Comparison of ENCODE assay signal across 23 cellular contexts in genomic region chr19:20607943-20608342, GRCh38. TPM values are rescaled to one million over a fixed set of nuclear protein-coding genes. Genes with fewer than 3 reads are reported as not detected.
DNase-seq lines count a peak whose midpoint lies in the region; ATAC-seq and TF ChIP-seq lines count a peak whose summit lies in the region.
"Had no signal": no experiment of that assay in that cellular context is flagged by ENCODE, and none has a peak within 500 bp of the region (broad histone marks: within the 10 kb centered on the region; RNA-seq: fewer than 3 reads in every experiment).

No MANE protein-coding gene starts in this region.

- H3K4me3 ChIP-seq in LNCaP clone FGC (ENCODE audit: low read depth, low read length) (no peak overlapping the region), esophagus muscularis mucosa (no peak overlapping the region), right atrium auricular region (no peak overlapping the region)
- H3K4me3 ChIP-seq: GM12878, GM23248, HAP-1 had no signal

- H3K27me3 ChIP-seq in esophagus muscularis mucosa (no peaks in the 10 kb centered on the region), right atrium auricular region (no peaks in the 10 kb centered on the region)
- H3K27me3 ChIP-seq: BE2C had no signal

- no peak for TF ChIP-seq POLR2A in esophagus muscularis mucosa (IDR thresholded peaks at IDR 0.05; ENCODE audit: low read depth)

- no peak for ATAC-seq in stimulated activated naive CD8-positive, alpha-beta T cell treated with anti-CD3 and anti-CD28 coated beads, Interleukin-15, Interleukin-2, amounts not matched to agents 100 U/mL and 50 U/mL, for 24 hours
- ATAC-seq: GM12878 had no signal

- H3K4me1 ChIP-seq in esophagus muscularis mucosa (peaks cover 0 to 21% (median 5%) of the 10 kb centered on the region in 4 donors), right atrium auricular region (no peaks in the 10 kb centered on the region)
- H3K4me1 ChIP-seq: BE2C, HAP-1 had no signal

- H3K36me3 ChIP-seq in esophagus muscularis mucosa: no peaks in the 10 kb centered on the region
- no peaks in the 10 kb centered on the region for H3K36me3 ChIP-seq in right atrium auricular region
- H3K36me3 ChIP-seq: BE2C, HAP-1 had no signal

- TF ChIP-seq CTCF in LNCaP clone FGC (IDR thresholded peaks at IDR 0.05; ENCODE audit: control insufficient read depth, extremely low read depth, insufficient read depth) (no peak), esophagus muscularis mucosa (IDR thresholded peaks at IDR 0.05) (no peak), right atrium auricular region (IDR thresholded peaks at IDR 0.05) (no peak)

- H3K9me3 ChIP-seq in esophagus muscularis mucosa (peaks cover 0 to 11% (median 0%) of the 10 kb centered on the region in 4 donors), right atrium auricular region (peaks cover 0 to 13% of the 10 kb centered on the region in 2 donors)
- H3K9me3 ChIP-seq: BE2C, HAP-1 had no signal

- TF ChIP-seq EP300 in esophagus muscularis mucosa (IDR thresholded peaks at IDR 0.05): no peak

- intact Hi-C loops in esophagus muscularis mucosa (cut with DNase I): no loop called here

- DNase-seq in LNCaP clone FGC (ENCODE audit: low read depth) (peak; percentile 27), NCI-H1092 (lab: John Stamatoyannopoulos, UW) (peak; percentile 7), NCI-H69 (lab: John Stamatoyannopoulos, UW) (peak; percentile 74), esophagus muscularis mucosa (ENCODE audit: extremely low spot score) (peak; percentile 17), right atrium auricular region (ENCODE audit: low spot score) (no peak), cerebellar cortex (ENCODE audit: low spot score) (no peak)
- no peak for DNase-seq in activated CD4-positive, CD25-positive, alpha-beta regulatory T cell (lab: John Stamatoyannopoulos, UW)
- DNase-seq in stimulated activated naive CD8-positive, alpha-beta T cell treated with anti-CD3 and anti-CD28 coated beads, Interleukin-15, Interleukin-2, amounts not matched to agents 100 U/mL and 50 U/mL, for 24 hours: no peak
- DNase-seq: ACHN; BE2C; C1 segment of cervical spinal cord; CD4-positive, CD25-positive, alpha-beta regulatory T cell; CD8-positive, alpha-beta memory T cell; COR-L47; DMS 273 treated with DMSO at 0.1 percent for 48 hours; DMS53; DND-41; EL; GM23248 had no signal

- 85% methylated on average over 1 of the region's 1 CpG for WGBS in esophagus muscularis mucosa

- no peak overlapping the region for H3K27ac ChIP-seq in esophagus muscularis mucosa (replicated peaks in 1 of 4)
- no peak overlapping the region for H3K27ac ChIP-seq in right atrium auricular region
- H3K27ac ChIP-seq: GM23248, HL-60 had no signal

RNA-seq across cellular contexts. Expression of gene ZNF737, which starts 42.4 kb away (rescaled TPM):
- total RNA-seq in esophagus muscularis mucosa: 10 to 100 TPM in 2 of 4 donors, 1 to 10 TPM in 2; 8.0 to 11.0 (median 10.0) TPM
- total RNA-seq in right atrium auricular region: 10 to 100 TPM in 1 of 2 donors, 1 to 10 TPM in 1; 3.0 to 13.0 TPM

RNA-seq across cellular contexts. Expression of gene ZNF626, which starts 53.4 kb away (rescaled TPM):
- total RNA-seq in esophagus muscularis mucosa (10 to 100 TPM in 3 of 4 donors, 1 to 10 TPM in 1; 8.4 to 15.8 (median 13.4) TPM), right atrium auricular region (10 to 100 TPM; 10.3 to 12.9 TPM)
- total RNA-seq: HT1080 had no signal

Comparison
In these comparisons a context has a peak if more than half of its experiments do, and no peak if none do; other contexts are left out.
1. DNase-seq: peak in LNCaP clone FGC (single experiment), NCI-H1092 (single experiment), NCI-H69 (single experiment) and esophagus muscularis mucosa (single experiment); none in activated CD4-positive, CD25-positive, alpha-beta regulatory T cell (0 of 4), right atrium auricular region (single experiment), cerebellar cortex (single experiment) and stimulated activated naive CD8-positive, alpha-beta T cell treated with anti-CD3 and anti-CD28 coated beads, Interleukin-15, Interleukin-2, amounts not matched to agents 100 U/mL and 50 U/mL, for 24 hours (single experiment).